In the genomic region with DNA sequence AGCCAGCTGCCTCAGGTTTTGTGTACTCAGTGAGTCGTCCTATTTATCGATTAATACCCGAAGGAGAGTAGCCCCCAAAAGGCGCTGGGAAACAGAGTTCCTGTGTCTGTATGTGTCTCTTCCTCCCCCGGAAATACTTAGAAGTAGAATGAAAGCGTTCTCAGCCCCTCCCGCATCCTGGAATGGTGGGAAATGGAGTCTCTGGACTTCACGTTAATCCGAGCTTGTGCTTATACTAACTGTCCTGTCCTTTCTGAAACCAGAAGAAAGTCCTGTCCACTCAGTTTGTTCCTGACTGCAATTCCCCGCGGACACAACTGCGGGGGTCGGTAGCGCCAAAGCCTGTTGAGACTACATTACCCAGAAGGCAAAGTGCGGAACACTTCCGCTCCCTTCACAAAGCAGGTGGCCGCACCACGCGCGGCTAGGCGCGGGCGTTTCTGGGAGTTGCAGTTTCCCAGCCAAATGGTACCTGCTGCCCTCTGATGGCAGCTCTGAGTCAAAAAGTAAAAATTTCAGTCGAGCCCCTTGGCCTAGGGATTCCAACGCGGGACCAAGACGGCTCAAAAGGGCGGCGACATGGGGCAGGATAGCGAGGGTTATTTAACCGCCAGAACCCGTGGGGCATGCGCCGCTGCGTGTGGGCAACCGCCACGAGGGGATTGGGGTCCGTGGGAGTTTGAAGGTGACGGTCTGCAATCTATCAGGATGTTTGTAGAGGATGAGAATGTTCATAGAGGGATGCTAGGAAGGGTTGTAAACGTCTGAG, we compare ENCODE assay signal across 8 cellular contexts. TPM values are rescaled to one million over a fixed set of nuclear protein-coding genes. Genes with fewer than 3 reads are reported as not detected.
A peak's percentile ranks its signal among the peaks of the same experiment; 100 is the strongest.
DNase-seq lines count a peak whose midpoint lies in the region; ATAC-seq and TF ChIP-seq lines count a peak whose summit lies in the region.

No MANE protein-coding gene starts in this region.

- H3K79me2 ChIP-seq in hepatocyte, result peaks cover 34% of the 10 kb centered on the region

- intact Hi-C loops in aorta (cut with DNase I), result loop anchor here in 1 of 2 donors (5.0 kb wide), 1 partner anchor 53 kb away; no protein-coding TSS in a partner anchor

- in situ Hi-C loops in astrocyte of the cerebellum (cut with HindIII; ENCODE audit: low sequenced_read_pairs), result no loop called here

- H3K36me3 ChIP-seq in hepatocyte (replicated peaks; ENCODE audit: insufficient read depth, low read depth) (no peaks in the 10 kb centered on the region), rectal smooth muscle tissue (ENCODE audit: control insufficient read depth, insufficient read depth, low read length) (peaks cover 7% of the 10 kb centered on the region), aorta (ENCODE audit: control insufficient read depth in 1 of 2, insufficient read depth in 2 of 2, low read length in 1 of 2) (no peaks in the 10 kb centered on the region)

- peak overlapping the region; percentile 69 for H3K4me3 ChIP-seq in GM12864 (ENCODE audit: low read depth, low read length)
- peak overlapping the region; percentile 71 for H3K4me3 ChIP-seq in astrocyte of the cerebellum (ENCODE audit: low read depth, low read length)
- peak overlapping the region; percentile 51 for H3K4me3 ChIP-seq in hepatocyte
- H3K4me3 ChIP-seq in rectal smooth muscle tissue (ENCODE audit: low read length), result peak overlapping the region; percentile 74
- H3K4me3 ChIP-seq in aorta (ENCODE audit: low read length in 2 of 2), result peak overlapping the region; percentile 28 to 35

- H3K4me2 ChIP-seq in hepatocyte, result peak overlapping the region; percentile 92

- no peaks in the 10 kb centered on the region for H3K27me3 ChIP-seq in hepatocyte
- H3K27me3 ChIP-seq in rectal smooth muscle tissue (ENCODE audit: control insufficient read depth, insufficient read depth, low read length), result no peaks in the 10 kb centered on the region
- no peaks in the 10 kb centered on the region for H3K27me3 ChIP-seq in aorta (ENCODE audit: control insufficient read depth in 1 of 2, insufficient read depth in 2 of 2, low read length in 1 of 2)

- peaks cover 12% of the 10 kb centered on the region for H3K4me1 ChIP-seq in hepatocyte (ENCODE audit: insufficient read depth)
- peaks cover 17% of the 10 kb centered on the region for H3K4me1 ChIP-seq in rectal smooth muscle tissue (ENCODE audit: control insufficient read depth, insufficient read depth, low read length)
- peaks cover 0 to 2% of the 10 kb centered on the region in 2 donors for H3K4me1 ChIP-seq in aorta (ENCODE audit: control insufficient read depth in 1 of 2, insufficient read depth in 2 of 2, low read length in 2 of 2)

- no peaks in the 10 kb centered on the region for H3K9me2 ChIP-seq in hepatocyte (replicated peaks; ENCODE audit: insufficient read depth)

- peak; percentile 28 for ATAC-seq in HG02870 (IDR thresholded peaks at IDR 0.05; ENCODE audit: unreplicated experiment)
- peak; percentile 70 for ATAC-seq in aorta (ENCODE audit: low FRiP score)

- H3K9ac ChIP-seq in rectal smooth muscle tissue (ENCODE audit: low read length), result peak overlapping the region; percentile 43

- H3K9me3 ChIP-seq in hepatocyte (ENCODE audit: low read depth), result no peaks in the 10 kb centered on the region
- H3K9me3 ChIP-seq in aorta (ENCODE audit: control insufficient read depth, low read length), result no peaks in the 10 kb centered on the region

- H3K27ac ChIP-seq in hepatocyte (peak overlapping the region; percentile 89), rectal smooth muscle tissue (ENCODE audit: low read depth, low read length) (peak overlapping the region; percentile 92), aorta (ENCODE audit: low read depth in 1 of 2, low read length in 2 of 2) (peak overlapping the region in 1 of 2 donors; percentile 89)

- H4K20me1 ChIP-seq in hepatocyte (ENCODE audit: insufficient read depth, poor library complexity, severe bottlenecking), result peaks cover 6% of the 10 kb centered on the region

- 4% methylated on average over 40 of the region's 40 CpGs for WGBS in hepatocyte (ENCODE audit: low lambda C conversion rate, missing lambda C conversion rate)
- WGBS in aorta, 2 donors, result 1% methylated on average over 40 of the region's 40 CpGs

- H2AFZ ChIP-seq in hepatocyte, result peak overlapping the region; percentile 33

- peak; percentile 64 for TF ChIP-seq CTCF in GM12864 (IDR thresholded peaks at IDR 0.05; ENCODE audit: low read depth, low read length, missing control alignments)
- peak; percentile 71 for TF ChIP-seq CTCF in astrocyte of the cerebellum (IDR thresholded peaks at IDR 0.05; ENCODE audit: low read depth, low read length, missing control alignments)
- peak; percentile 69 for TF ChIP-seq CTCF in hepatocyte (IDR thresholded peaks at IDR 0.05; ENCODE audit: poor library complexity)

- DNase-seq in GM12864 (ENCODE audit: low read depth), result peak; percentile 90
- peak; percentile 88 to 90 for DNase-seq in NCI-H187 (lab: John Stamatoyannopoulos, UW)
- peak; percentile 84 for DNase-seq in T-helper 22 cell (ENCODE audit: low read depth)
- peak; percentile 86 for DNase-seq in astrocyte of the cerebellum (ENCODE audit: low read depth)
- peak; percentile 95 for DNase-seq in hepatocyte (ENCODE audit: low spot score)
- peak; percentile 96 to 97 for DNase-seq in aorta

RNA-seq across cellular contexts. Expression of gene GSK3A, which starts 2.2 kb away (rescaled TPM):
- total RNA-seq in hepatocyte, result 31.2 and 32.2 TPM in 2 replicates
- polyA plus RNA-seq in hepatocyte, result 36.6 and 38.8 TPM in 2 replicates
- total RNA-seq in aorta, result 10 to 100 TPM; 28.8 to 34.4 TPM
- polyA plus RNA-seq in aorta, result 10 to 100 TPM; 36.1 to 40.7 TPM

RNA-seq across cellular contexts. Expression of gene ERF, which starts 10.3 kb away (rescaled TPM):
- total RNA-seq in hepatocyte, result 32.6 and 47.1 TPM in 2 replicates
- polyA plus RNA-seq in hepatocyte, result 20.4 and 24.4 TPM in 2 replicates
- total RNA-seq in aorta, result 10 to 100 TPM; 74.9 to 99.5 TPM
- polyA plus RNA-seq in aorta, result 10 to 100 TPM; 19.7 to 44.2 TPM

RNA-seq across cellular contexts. Expression of gene CIC, which starts 24.4 kb away (rescaled TPM):
- total RNA-seq in hepatocyte (14.3 and 17.4 TPM in 2 replicates), aorta (100 to 1,000 TPM; 103 to 104 TPM)
- polyA plus RNA-seq in hepatocyte (19.3 and 23.2 TPM in 2 replicates), aorta (10 to 100 TPM; 14.3 to 44.6 TPM)

RNA-seq across cellular contexts. Expression of gene ZNF526, which starts 24.5 kb away (rescaled TPM):
- total RNA-seq in hepatocyte, result 4.9 and 5.1 TPM in 2 replicates
- 8.6 and 9.7 TPM in 2 replicates for polyA plus RNA-seq in hepatocyte
- 10 to 100 TPM in 1 of 2 donors, 1 to 10 TPM in 1; 8.2 to 12.3 TPM for total RNA-seq in aorta
- polyA plus RNA-seq in aorta, result 1 to 10 TPM; 2.6 to 2.8 TPM

RNA-seq across cellular contexts. Expression of gene DEDD2, which starts 27.2 kb away (rescaled TPM):
- 34.2 and 38.6 TPM in 2 replicates for total RNA-seq in hepatocyte
- 37.8 and 38.6 TPM in 2 replicates for polyA plus RNA-seq in hepatocyte
- 10 to 100 TPM; 16.4 to 19.6 TPM for total RNA-seq in aorta
- 10 to 100 TPM; 19.8 to 33.8 TPM for polyA plus RNA-seq in aorta
